In genomic region chr4:8861576-8862279, GRCh38 we compare ENCODE assay signal across 25 cellular contexts. TPM values are rescaled to one million over a fixed set of nuclear protein-coding genes. Genes with fewer than 3 reads are reported as not detected.
DNase-seq lines count a peak whose midpoint lies in the region; ATAC-seq, FAIRE-seq and TF ChIP-seq lines count a peak whose summit lies in the region.
"Had no signal": no experiment of that assay in that cellular context is flagged by ENCODE, and none has a peak within 500 bp of the region (broad histone marks: within the 10 kb centered on the region; RNA-seq: fewer than 3 reads in every experiment).

No MANE protein-coding gene starts in this region.

- intact Hi-C loops in activated CD4-positive, alpha-beta T cell treated with anti-CD3 and anti-CD28 coated beads, Interleukin-2, amount 10 ng/mL, durations not matched to agents 24 days and 14 days (cut with micrococcal nuclease) = no loop called here
- intact Hi-C loops in endothelial cell of umbilical vein (cut with micrococcal nuclease) = no loop called here

- peak; percentile 21 for ATAC-seq in GM23338
- no peak for ATAC-seq in GM19467 (IDR thresholded peaks at IDR 0.05; ENCODE audit: unreplicated experiment)
- ATAC-seq in GM18873 (IDR thresholded peaks at IDR 0.05; ENCODE audit: low FRiP score, unreplicated experiment) = no peak
- ATAC-seq: effector memory CD8-positive, alpha-beta T cell; HepG2; stimulated activated naive CD8-positive, alpha-beta T cell treated with anti-CD3 and anti-CD28 coated beads, Interleukin-15, amount 100 ng/mL, for 72 hours; T-helper 17 cell had no signal

- TF ChIP-seq CTCF in GM23338 (conservative IDR thresholded peaks at IDR 0.05; ENCODE audit: low read depth in 2 of 2) (no peak), endothelial cell of umbilical vein (IDR thresholded peaks at IDR 0.05; ENCODE audit: extremely low read depth in 1 of 2, insufficient read depth in 1 of 2, low read depth in 1 of 2, low read length in 2 of 2) (no peak), neural progenitor cell (IDR thresholded peaks at IDR 0.05) (no peak)

- no peak overlapping the region for H3K9ac ChIP-seq in endothelial cell of umbilical vein (replicated peaks; ENCODE audit: extremely low read depth, insufficient read depth, low read length)
- no peak overlapping the region for H3K9ac ChIP-seq in neural progenitor cell

- H3K27me3 Mint-ChIP-seq in activated CD4-positive, alpha-beta T cell treated with anti-CD3 and anti-CD28 coated beads, Interleukin-2, amount 10 ng/mL, durations not matched to agents 24 days and 14 days = peaks cover 58% of the 10 kb centered on the region
- H3K27me3 Mint-ChIP-seq in GM23338 (ENCODE audit: insufficient read depth, low read depth, poor library complexity) (peaks cover 99% of the 10 kb centered on the region), neural progenitor cell (ENCODE audit: insufficient read depth, low read depth) (peaks cover 81% of the 10 kb centered on the region)

- H3K9me2 ChIP-seq in GM23338 (ENCODE audit: insufficient read depth) = no peaks in the 10 kb centered on the region

- H3K9me3 ChIP-seq in endothelial cell of umbilical vein (replicated peaks; ENCODE audit: control insufficient read depth, insufficient read depth, low read length) = no peaks in the 10 kb centered on the region
- no peaks in the 10 kb centered on the region for H3K9me3 ChIP-seq in neural progenitor cell (ENCODE audit: low read depth)
- H3K9me3 ChIP-seq: uterus had no signal

- no peaks in the 10 kb centered on the region for H3K9me3 Mint-ChIP-seq in activated CD4-positive, alpha-beta T cell treated with anti-CD3 and anti-CD28 coated beads, Interleukin-2, amount 10 ng/mL, durations not matched to agents 24 days and 14 days
- H3K9me3 Mint-ChIP-seq in GM23338 (peaks cover 3% of the 10 kb centered on the region; the same call in 1 of the 3 replicates), neural progenitor cell (peaks cover 3% of the 10 kb centered on the region)
- H3K9me3 Mint-ChIP-seq: activated B cell treated with CpG ODN at 0.5 μM for 24 hours; CD4-positive, alpha-beta T cell; effector memory CD8-positive, alpha-beta T cell; stimulated activated naive CD8-positive, alpha-beta T cell treated with anti-CD3 and anti-CD28 coated beads, Interleukin-15, amount 100 ng/mL, for 72 hours had no signal

- H3K27ac ChIP-seq in GM23338 (ENCODE audit: low read depth) (no peak overlapping the region), endothelial cell of umbilical vein (ENCODE audit: insufficient read depth, low read depth, low read length) (no peak overlapping the region), neural progenitor cell (no peak overlapping the region)
- H3K27ac ChIP-seq: uterus had no signal

- H3K27me3 ChIP-seq in GM23338 (ENCODE audit: insufficient read depth) = peaks cover 99% of the 10 kb centered on the region
- peaks cover 83 to 91% of the 10 kb centered on the region in 2 experiments for H3K27me3 ChIP-seq in endothelial cell of umbilical vein (ENCODE audit: control insufficient read depth in 2 of 2, insufficient read depth in 2 of 2, low read length in 2 of 2)
- H3K27me3 ChIP-seq in neural progenitor cell = peaks cover 100% of the 10 kb centered on the region

- H3K4me2 ChIP-seq in GM23338 (peak overlapping the region; percentile 83), endothelial cell of umbilical vein (ENCODE audit: insufficient read depth, low read length) (no peak overlapping the region), neural progenitor cell (peak overlapping the region; percentile 80)

- no peaks in the 10 kb centered on the region for H3K9me1 ChIP-seq in endothelial cell of umbilical vein (replicated peaks; ENCODE audit: control insufficient read depth, extremely low read depth, insufficient read depth, low read length)

- H2AFZ ChIP-seq in GM23338 (peak overlapping the region; percentile 83; the same call in 1 of the 2 replicates), endothelial cell of umbilical vein (ENCODE audit: low read depth, low read length) (no peak overlapping the region), neural progenitor cell (replicated peaks) (no peak overlapping the region)

- H3K4me3 ChIP-seq in GM23338 (peak overlapping the region; percentile 54), endothelial cell of umbilical vein (replicated peaks in 1 of 3; ENCODE audit: insufficient read depth in 1 of 3, low read depth in 1 of 3, low read length in 3 of 3) (no peak overlapping the region), neural progenitor cell (peak overlapping the region; percentile 33)
- H3K4me3 ChIP-seq: uterus had no signal

- BruUV-seq in endothelial cell of umbilical vein (replicated peaks; lab: Mats Ljungman, UMichigan) = no TSS peak

- H4K20me1 ChIP-seq in GM23338 (replicated peaks; ENCODE audit: insufficient read depth) = peaks cover 23% of the 10 kb centered on the region
- H4K20me1 ChIP-seq in endothelial cell of umbilical vein (replicated peaks; ENCODE audit: control insufficient read depth, extremely low read depth, insufficient read depth, low read length) = no peaks in the 10 kb centered on the region
- H4K20me1 ChIP-seq in neural progenitor cell (ENCODE audit: low read depth) = peaks cover 98% of the 10 kb centered on the region

- dilution Hi-C loops in endothelial cell of umbilical vein (cut with MboI; ENCODE audit: extremely low pct_ligation_motif_present, low sequenced_read_pairs) = no loop called here

- H3K36me3 Mint-ChIP-seq in activated CD4-positive, alpha-beta T cell treated with anti-CD3 and anti-CD28 coated beads, Interleukin-2, amount 10 ng/mL, durations not matched to agents 24 days and 14 days (ENCODE audit: low read depth) = no peaks in the 10 kb centered on the region
- H3K36me3 Mint-ChIP-seq in GM23338 (ENCODE audit: low read depth) = no peaks in the 10 kb centered on the region; the same call in 2 of the 3 replicates
- H3K36me3 Mint-ChIP-seq in neural progenitor cell = no peaks in the 10 kb centered on the region
- H3K36me3 Mint-ChIP-seq: naive B cell had no signal

- no peak for TF ChIP-seq POLR2A in endothelial cell of umbilical vein (IDR thresholded peaks at IDR 0.05; ENCODE audit: low read depth, low read length)

- no peak for DNase-seq in activated CD4-positive, alpha-beta T cell treated with anti-CD3 and anti-CD28 coated beads, Interleukin-2, amount 10 ng/mL, durations not matched to agents 24 days and 14 days
- no peak for DNase-seq in activated CD4-positive, alpha-beta T cell treated with anti-CD3 and anti-CD28 coated beads for 1 hour
- DNase-seq in GM23338 (ENCODE audit: low spot score) = peak; percentile 68
- no peak for DNase-seq in endothelial cell of umbilical vein (ENCODE audit: low read depth, low spot score)
- peak; percentile 70 for DNase-seq in neural progenitor cell (ENCODE audit: low spot score)
- DNase-seq in CD1c-positive myeloid dendritic cell (ENCODE audit: extremely low spot score) = no peak
- DNase-seq: activated B cell treated with CpG ODN at 0.5 μM for 24 hours; activated gamma-delta T cell; CD4-positive, alpha-beta T cell; cerebellar nuclear complex; DND-41; effector memory CD8-positive, alpha-beta T cell; hypothalamus; naive B cell; NCI-H187; NCI-H446; SHP77 treated with DMSO at 0.1 percent for 48 hours; stimulated activated naive CD8-positive, alpha-beta T cell treated with anti-CD3 and anti-CD28 coated beads, Interleukin-15, amount 100 ng/mL, for 72 hours; T-helper 17 cell; uterus had no signal

- CTCF ChIA-PET in endothelial cell of umbilical vein (lab: Charles Lee) = no interaction called here

- peak overlapping the region; percentile 8 for H3K27ac Mint-ChIP-seq in activated CD4-positive, alpha-beta T cell treated with anti-CD3 and anti-CD28 coated beads, Interleukin-2, amount 10 ng/mL, durations not matched to agents 24 days and 14 days
- no peak overlapping the region for H3K27ac Mint-ChIP-seq in GM23338
- no peak overlapping the region for H3K27ac Mint-ChIP-seq in neural progenitor cell
- H3K27ac Mint-ChIP-seq: activated B cell treated with CpG ODN at 0.5 μM for 24 hours; CD4-positive, alpha-beta T cell; effector memory CD8-positive, alpha-beta T cell; stimulated activated naive CD8-positive, alpha-beta T cell treated with anti-CD3 and anti-CD28 coated beads, Interleukin-15, amount 100 ng/mL, for 72 hours; T-helper 17 cell had no signal

- POLR2A ChIA-PET in endothelial cell of umbilical vein (lab: Charles Lee) = no interaction called here

- peaks cover 19% of the 10 kb centered on the region; the same call in 1 of the 2 replicates for H3K4me1 ChIP-seq in GM23338 (ENCODE audit: insufficient read depth)
- H3K4me1 ChIP-seq in endothelial cell of umbilical vein (ENCODE audit: control insufficient read depth, extremely low read depth, insufficient read depth, low read length) = no peaks in the 10 kb centered on the region
- H3K4me1 ChIP-seq in neural progenitor cell = peaks cover 21% of the 10 kb centered on the region

- no peaks in the 10 kb centered on the region for H3K36me3 ChIP-seq in GM23338 (ENCODE audit: insufficient read depth)
- no peaks in the 10 kb centered on the region for H3K36me3 ChIP-seq in endothelial cell of umbilical vein (ENCODE audit: control insufficient read depth in 2 of 2, extremely low read depth in 1 of 2, insufficient read depth in 2 of 2, low read length in 2 of 2)
- no peaks in the 10 kb centered on the region for H3K36me3 ChIP-seq in neural progenitor cell
- H3K36me3 ChIP-seq: uterus had no signal

- H3K4me1 Mint-ChIP-seq in activated CD4-positive, alpha-beta T cell treated with anti-CD3 and anti-CD28 coated beads, Interleukin-2, amount 10 ng/mL, durations not matched to agents 24 days and 14 days = peaks cover 5% of the 10 kb centered on the region
- peaks cover 23% of the 10 kb centered on the region for H3K4me1 Mint-ChIP-seq in GM23338
- peaks cover 3% of the 10 kb centered on the region for H3K4me1 Mint-ChIP-seq in neural progenitor cell
- H3K4me1 Mint-ChIP-seq: activated B cell treated with CpG ODN at 0.5 μM for 24 hours had no signal

- no peaks in the 10 kb centered on the region for H3K79me2 ChIP-seq in GM23338 (replicated peaks; ENCODE audit: insufficient read depth)
- no peaks in the 10 kb centered on the region for H3K79me2 ChIP-seq in endothelial cell of umbilical vein (ENCODE audit: control insufficient read depth, insufficient read depth, low read length)
- no peaks in the 10 kb centered on the region for H3K79me2 ChIP-seq in neural progenitor cell (ENCODE audit: low read depth)

- H3F3A ChIP-seq in GM23338 (replicated peaks; ENCODE audit: low read depth) (no peaks in the 10 kb centered on the region; the same call in 1 of the 2 replicates), neural progenitor cell (ENCODE audit: low read depth) (peaks cover 6% of the 10 kb centered on the region)

- no peak overlapping the region for H3K4me3 Mint-ChIP-seq in activated CD4-positive, alpha-beta T cell treated with anti-CD3 and anti-CD28 coated beads, Interleukin-2, amount 10 ng/mL, durations not matched to agents 24 days and 14 days
- peak overlapping the region; percentile 66 for H3K4me3 Mint-ChIP-seq in GM23338
- H3K4me3 Mint-ChIP-seq in neural progenitor cell = peak overlapping the region; percentile 67
- H3K4me3 Mint-ChIP-seq: activated B cell treated with CpG ODN at 0.5 μM for 24 hours; CD4-positive, alpha-beta T cell; effector memory CD8-positive, alpha-beta T cell; stimulated activated naive CD8-positive, alpha-beta T cell treated with anti-CD3 and anti-CD28 coated beads, Interleukin-15, amount 100 ng/mL, for 72 hours; T-helper 17 cell had no signal

- no peak for FAIRE-seq in endothelial cell of umbilical vein (lab: Jason Lieb, UNC)
- FAIRE-seq: GM19239, HepG2 had no signal

RNA-seq across cellular contexts. Expression of gene HMX1, which starts 9.9 kb away (rescaled TPM):
- not detected in 2 replicates for total RNA-seq in activated CD4-positive, alpha-beta T cell treated with anti-CD3 and anti-CD28 coated beads, Interleukin-2, amount 10 ng/mL, durations not matched to agents 24 days and 14 days
- 0.69 TPM in 1 of 2 replicates, not detected in the other for total RNA-seq in GM23338 (2014; rRNA removed; shearing (Covaris generic))
- 0.23 TPM in 1 of 2 replicates, not detected in the other for polyA plus RNA-seq in GM23338 (2016; fragmentation: Nextera tagmentation; extraction: Ambion mirVana)
- total RNA-seq in endothelial cell of umbilical vein = not detected in 2 replicates
- polyA plus RNA-seq in endothelial cell of umbilical vein = not detected in 2 replicates
- polyA plus RNA-seq in endothelial cell of umbilical vein (2011; cell fraction: cytosol; rRNA removed) = not detected in 2 replicates
- not detected in 2 replicates for polyA plus RNA-seq in endothelial cell of umbilical vein (2011; cell fraction: nucleus; rRNA removed)
- not detected in 2 replicates for polyA plus RNA-seq in endothelial cell of umbilical vein (2012)
- not detected in 2 replicates for polyA minus RNA-seq in endothelial cell of umbilical vein
- polyA minus RNA-seq in endothelial cell of umbilical vein (2011; cell fraction: cytosol; rRNA and poly(A)+ RNA removed) = not detected
- not detected in 2 replicates for polyA minus RNA-seq in endothelial cell of umbilical vein (2011; cell fraction: nucleus; rRNA and poly(A)+ RNA removed)
- 0.19 TPM in 1 of 2 replicates, not detected in the other for total RNA-seq in neural progenitor cell (ENCODE audit: low replicate concordance)
- total RNA-seq: activated B cell treated with CpG ODN at 0.5 μM for 24 hours; CD4-positive, alpha-beta T cell; HepG2; MCF 10A; T-helper 17 cell had no signal
- polyA plus RNA-seq: HepG2 had no signal

Comparison
In these comparisons a context has a peak if more than half of its experiments do, and no peak if none do; other contexts are left out.
1. DNase-seq: peak in GM23338 (single experiment) and neural progenitor cell (single experiment); none in activated CD4-positive, alpha-beta T cell treated with anti-CD3 and anti-CD28 coated beads, Interleukin-2, amount 10 ng/mL, durations not matched to agents 24 days and 14 days (single experiment), activated CD4-positive, alpha-beta T cell treated with anti-CD3 and anti-CD28 coated beads for 1 hour (single experiment), endothelial cell of umbilical vein (single experiment) and CD1c-positive myeloid dendritic cell (single experiment).
2. H3K4me3 ChIP-seq: peak in GM23338 (single experiment) and neural progenitor cell (single experiment); none in endothelial cell of umbilical vein (0 of 3).